Comparison of ENCODE assay signal across 8 cellular contexts in genomic region chr22:20128902-20129746, GRCh38. TPM values are rescaled to one million over a fixed set of nuclear protein-coding genes. Genes with fewer than 3 reads are reported as not detected.
DNase-seq lines count a peak whose midpoint lies in the region; ATAC-seq, FAIRE-seq and TF ChIP-seq lines count a peak whose summit lies in the region.

No MANE protein-coding gene starts in this region.

- FAIRE-seq in K562 (lab: Jason Lieb, UNC): peak; percentile 93
- FAIRE-seq in GM12892 (lab: Jason Lieb, UNC): no peak

- H3K9ac ChIP-seq in GM23248 (no peak overlapping the region), K562 (ENCODE audit: insufficient read depth in 1 of 2, low read depth in 2 of 2, low read length in 2 of 2) (peak overlapping the region in 1 of 2 experiments; percentile 29; a peak in 2 of 4 replicates)

- H3K9me2 ChIP-seq in GM23248 (ENCODE audit: insufficient read depth): no peaks in the 10 kb centered on the region

- no peak overlapping the region for H3K4me2 ChIP-seq in GM23248 (ENCODE audit: unreplicated experiment)
- no peak overlapping the region for H3K4me2 ChIP-seq in K562 (ENCODE audit: insufficient read depth, low read length)

- TF ChIP-seq POLR2A in K562 (conservative IDR thresholded peaks at IDR 0.05) (no peak; the same call in 1 of the 2 replicates), GM12892 (IDR thresholded peaks at IDR 0.05; ENCODE audit: low read depth, low read length) (no peak)

- H3K4me1 ChIP-seq in GM23248 (ENCODE audit: insufficient read depth) (peaks cover 11% of the 10 kb centered on the region; the same call in 1 of the 2 replicates), K562 (replicated peaks in 1 of 2; ENCODE audit: control insufficient read depth in 2 of 2, insufficient read depth in 2 of 2, low read length in 2 of 2) (peaks cover 11 to 76% of the 10 kb centered on the region in 2 experiments)

- TF ChIP-seq EP300 in K562 (IDR thresholded peaks at IDR 0.05; ENCODE audit: low read length): peak; percentile 40; the same call in 1 of the 2 replicates

- ATAC-seq in K562 (peak; percentile 71), HG03175 (IDR thresholded peaks at IDR 0.05; ENCODE audit: unreplicated experiment) (no peak), HG03342 (IDR thresholded peaks at IDR 0.05; ENCODE audit: unreplicated experiment) (no peak)

- peak; percentile 98 to 100 for TF ChIP-seq RAD21 in K562 (CRISPR knock-in tag; conservative IDR thresholded peaks at IDR 0.05 in 1 of 2, IDR thresholded peaks at IDR 0.05 in 1 of 2)

- H2AFZ ChIP-seq in GM23248 (no peak overlapping the region), K562 (ENCODE audit: low read depth, low read length) (no peak overlapping the region)

- no peaks in the 10 kb centered on the region for H4K20me1 ChIP-seq in GM23248 (ENCODE audit: insufficient read depth)
- peaks cover 73% of the 10 kb centered on the region for H4K20me1 ChIP-seq in K562 (replicated peaks; ENCODE audit: control insufficient read depth, insufficient read depth, low read length)

- peaks cover 28% of the 10 kb centered on the region; the same call in 1 of the 2 replicates for H3F3A ChIP-seq in GM23248 (ENCODE audit: insufficient read depth)

- H3K9me3 ChIP-seq in GM23248 (ENCODE audit: low read depth): no peaks in the 10 kb centered on the region
- H3K9me3 ChIP-seq in K562 (replicated peaks; ENCODE audit: control insufficient read depth, insufficient read depth, low read depth, low read length): no peaks in the 10 kb centered on the region

- H3K36me3 ChIP-seq in GM23248 (ENCODE audit: low read depth) (0 out of 2 replicates have a peak, but pooled peaks cover 6% of the 10 kb centered on the region), K562 (ENCODE audit: control insufficient read depth, insufficient read depth, low read length) (peaks cover 42% of the 10 kb centered on the region; the same call in 2 of the 3 replicates)

- H3K4me3 ChIP-seq in GM23248: no peak overlapping the region
- no peak overlapping the region for H3K4me3 ChIP-seq in K562

- H3K27me3 ChIP-seq in GM23248 (replicated peaks; ENCODE audit: insufficient read depth) (no peaks in the 10 kb centered on the region), K562 (ENCODE audit: control insufficient read depth in 2 of 2, insufficient read depth in 2 of 2, low read length in 2 of 2) (no peaks in the 10 kb centered on the region)

- peak; percentile 97 to 100 (median 99) for TF ChIP-seq CTCF in K562 (IDR thresholded peaks at IDR 0.05 in 2 of 3, conservative IDR thresholded peaks at IDR 0.05 in 1 of 3; ENCODE audit: insufficient read depth in 2 of 3, low read depth in 1 of 3, low read length in 3 of 3)

- peaks cover 4% of the 10 kb centered on the region for H3K9me1 ChIP-seq in K562 (ENCODE audit: control insufficient read depth, insufficient read depth, low read length)

- POLR2A ChIA-PET in K562 (lab: Yijun Ruan, JAX): interaction anchor here (0.5 to 8.3 kb wide), 32 partner anchors 8 to 916 kb away, joined by 3 to 212 read pairs (median 4); partner anchors contain the start of genes GP1BB, RANBP1, TANGO2 and TRMT2A

- intact Hi-C loops in K562 (cut with micrococcal nuclease): loop anchor here (1.0 kb wide), 3 partner anchors 11 to 399 kb away; no protein-coding TSS in a partner anchor

- WGBS in GM23248 (ENCODE audit: low coverage in 1 of 2, low lambda C conversion rate in 2 of 2, missing lambda C conversion rate in 2 of 2), 2 experiments: 37 to 44% methylated on average over 18 of the region's 18 CpGs
- WGBS in K562 (ENCODE audit: insufficient coverage, low coverage, missing lambda C conversion rate): 13% methylated on average over 18 of the region's 18 CpGs

- no peak overlapping the region for H3K27ac ChIP-seq in GM23248
- no peak overlapping the region for H3K27ac ChIP-seq in K562 (ENCODE audit: extremely low read depth, low read depth, low read length)

- H3K79me2 ChIP-seq in GM23248 (ENCODE audit: insufficient read depth) (peaks cover 27% of the 10 kb centered on the region), K562 (ENCODE audit: control insufficient read depth, insufficient read depth, low read length) (peaks cover 25% of the 10 kb centered on the region)

- DNase-seq in AG08396 (ENCODE audit: low spot score) (peak; percentile 62), GM23248 (peak; percentile 62), T follicular helper cell (ENCODE audit: low read depth) (peak; percentile 52), K562 (ENCODE audit: extremely low read depth in 1 of 4, low spot score in 3 of 4) (peak; percentile 86 to 94 (median 91)), myocyte (ENCODE audit: low read depth) (peak; percentile 59), GM12892 (ENCODE audit: insufficient read length) (no peak)

- BruUV-seq in K562 (replicated peaks; lab: Mats Ljungman, UMichigan): no TSS peak

- in situ Hi-C loops in GM23248 (cut with MboI) (no loop called here), K562 (cut with MboI) (loop anchor here (5.0 kb wide), 1 partner anchor 157 kb away; no protein-coding TSS in a partner anchor)

- CTCF ChIA-PET in K562 (lab: Yijun Ruan, JAX; ENCODE audit: low intra/inter-chr PET ratio): interaction anchor here (0.6 to 5.8 kb wide), 10 partner anchors 9 to 398 kb away, joined by 3 to 80 read pairs (median 3); no protein-coding TSS in a partner anchor

RNA-seq across cellular contexts. Expression of gene ZDHHC8, which starts 2.5 kb away (rescaled TPM):
- total RNA-seq in GM23248 (2014; rRNA removed; shearing (Covaris generic)): 18.7 and 22.8 TPM in 2 replicates
- 13.0 and 16.1 TPM in 2 replicates for polyA plus RNA-seq in GM23248 (2016; fragmentation: Nextera tagmentation; extraction: Ambion mirVana)
- total RNA-seq in K562 (2011; cell fraction: chromatin; rRNA removed; ENCODE audit: low replicate concordance): 77.3 and 229 TPM in 2 replicates
- total RNA-seq in K562 (2011; cell fraction: nucleolus; rRNA removed): 110 and 113 TPM in 2 replicates
- 89.5 and 103 TPM in 2 replicates for total RNA-seq in K562 (2011; cell fraction: nucleoplasm; rRNA removed)
- total RNA-seq in K562 (2014; rRNA removed): 16.4 and 27.9 TPM in 2 replicates
- 4.5 and 7.5 TPM in 2 replicates for total RNA-seq in K562 (2014; rRNA removed; fragmentation: Illumina TruSeq; extraction: Trizol)
- 9.8 and 11.3 TPM in 2 replicates for total RNA-seq in K562 (2015; rRNA removed; fragmentation: Illumina TruSeq; extraction: Trizol)
- total RNA-seq in K562 (2021): 99.5 and 109 TPM in 2 replicates
- polyA plus RNA-seq in K562 (2011; rRNA removed): 21.3 and 39.4 TPM in 2 replicates
- polyA plus RNA-seq in K562 (2011; cell fraction: cytosol; rRNA removed): 30.5 and 34.1 TPM in 2 replicates
- polyA plus RNA-seq in K562 (2011; cell fraction: nucleus; rRNA removed): 388 and 500 TPM in 2 replicates
- polyA plus RNA-seq in K562 (2012): 47.3 and 69.3 TPM in 2 replicates
- 34.6 and 58.2 TPM in 2 replicates for polyA plus RNA-seq in K562 (2014; fragmentation: Illumina TruSeq; extraction: Trizol)
- polyA plus RNA-seq in K562 (2014; fragmentation: Nextera tagmentation; extraction: Ambion mirVana): under 1 TPM; 0.04 to 0.15 TPM
- 74.5 and 108 TPM in 2 replicates for polyA plus RNA-seq in K562 (2014; rRNA removed)
- 5.1 and 6.4 TPM in 2 replicates for polyA minus RNA-seq in K562 (2011; rRNA and poly(A)+ RNA removed)
- polyA minus RNA-seq in K562 (2011; cell fraction: cytosol; rRNA and poly(A)+ RNA removed): 26.3 and 42.5 TPM in 2 replicates
- 38.9 and 55.3 TPM in 2 replicates for polyA minus RNA-seq in K562 (2011; cell fraction: nucleus; rRNA and poly(A)+ RNA removed)
- total RNA-seq in myocyte: 13.7 and 15.6 TPM in 2 replicates
- 58.0 TPM for polyA plus RNA-seq in myocyte (2012)
- polyA plus RNA-seq in GM12892 (2012; ENCODE audit: missing spikeins): 9.0 TPM

RNA-seq across cellular contexts. Expression of gene TRMT2A, which starts 12.1 kb away (rescaled TPM):
- 72.0 and 79.0 TPM in 2 replicates for total RNA-seq in GM23248 (2014; rRNA removed; shearing (Covaris generic))
- polyA plus RNA-seq in GM23248 (2016; fragmentation: Nextera tagmentation; extraction: Ambion mirVana) (38.1 and 42.2 TPM in 2 replicates), K562 (2011; rRNA removed) (102 and 189 TPM in 2 replicates), K562 (2014; fragmentation: Illumina TruSeq; extraction: Trizol) (140 and 177 TPM in 2 replicates), K562 (2014; fragmentation: Nextera tagmentation; extraction: Ambion mirVana) (1 to 10 TPM; 1.6 to 6.6 TPM), K562 (2014; rRNA removed) (258 and 265 TPM in 2 replicates)
- total RNA-seq in K562 (2011; cell fraction: chromatin; rRNA removed; ENCODE audit: low replicate concordance): 249 and 785 TPM in 2 replicates
- total RNA-seq in K562 (2011; cell fraction: nucleolus; rRNA removed): 623 and 778 TPM in 2 replicates
- total RNA-seq in K562 (2011; cell fraction: nucleoplasm; rRNA removed): 344 and 378 TPM in 2 replicates
- total RNA-seq in K562 (2014; rRNA removed) (203 and 254 TPM in 2 replicates), K562 (2014; rRNA removed; fragmentation: Illumina TruSeq; extraction: Trizol) (31.5 and 47.4 TPM in 2 replicates), K562 (2015; rRNA removed; fragmentation: Illumina TruSeq; extraction: Trizol) (151 and 170 TPM in 2 replicates), K562 (2021) (222 and 242 TPM in 2 replicates), myocyte (62.7 and 79.7 TPM in 2 replicates)
- 155 and 253 TPM in 2 replicates for polyA plus RNA-seq in K562 (2011; cell fraction: cytosol; rRNA removed)
- polyA plus RNA-seq in K562 (2011; cell fraction: nucleus; rRNA removed): 1,476 and 1,701 TPM in 2 replicates
- polyA plus RNA-seq in K562 (2012): 173 and 189 TPM in 2 replicates
- polyA minus RNA-seq in K562 (2011; rRNA and poly(A)+ RNA removed): 57.9 and 72.9 TPM in 2 replicates
- polyA minus RNA-seq in K562 (2011; cell fraction: cytosol; rRNA and poly(A)+ RNA removed): 87.3 and 128 TPM in 2 replicates
- 286 and 369 TPM in 2 replicates for polyA minus RNA-seq in K562 (2011; cell fraction: nucleus; rRNA and poly(A)+ RNA removed)
- polyA plus RNA-seq in myocyte (2012): 55.5 TPM
- 33.0 TPM for polyA plus RNA-seq in GM12892 (2012; ENCODE audit: missing spikeins)

RNA-seq across cellular contexts. Expression of gene RANBP1, which starts 13.2 kb away (rescaled TPM):
- 195 and 233 TPM in 2 replicates for total RNA-seq in GM23248 (2014; rRNA removed; shearing (Covaris generic))
- polyA plus RNA-seq in GM23248 (2016; fragmentation: Nextera tagmentation; extraction: Ambion mirVana): 252 and 253 TPM in 2 replicates
- total RNA-seq in K562 (2011; cell fraction: chromatin; rRNA removed; ENCODE audit: low replicate concordance): 525 and 801 TPM in 2 replicates
- 523 and 591 TPM in 2 replicates for total RNA-seq in K562 (2011; cell fraction: nucleolus; rRNA removed)
- total RNA-seq in K562 (2011; cell fraction: nucleoplasm; rRNA removed): 545 and 554 TPM in 2 replicates
- 2,045 and 2,260 TPM in 2 replicates for total RNA-seq in K562 (2014; rRNA removed)
- total RNA-seq in K562 (2014; rRNA removed; fragmentation: Illumina TruSeq; extraction: Trizol): 1,191 and 1,409 TPM in 2 replicates
- 1,591 and 1,659 TPM in 2 replicates for total RNA-seq in K562 (2015; rRNA removed; fragmentation: Illumina TruSeq; extraction: Trizol)
- total RNA-seq in K562 (2021): 1,289 and 1,311 TPM in 2 replicates
- polyA plus RNA-seq in K562 (2011; rRNA removed): 1,082 and 1,351 TPM in 2 replicates
- polyA plus RNA-seq in K562 (2011; cell fraction: cytosol; rRNA removed): 950 and 1,655 TPM in 2 replicates
- 1,008 and 1,512 TPM in 2 replicates for polyA plus RNA-seq in K562 (2011; cell fraction: nucleus; rRNA removed)
- 795 and 1,074 TPM in 2 replicates for polyA plus RNA-seq in K562 (2012)
- polyA plus RNA-seq in K562 (2014; fragmentation: Illumina TruSeq; extraction: Trizol): 1,518 and 1,621 TPM in 2 replicates
- polyA plus RNA-seq in K562 (2014; fragmentation: Nextera tagmentation; extraction: Ambion mirVana): 100 to 1,000 TPM; 162 to 207 TPM
- 2,237 and 2,891 TPM in 2 replicates for polyA plus RNA-seq in K562 (2014; rRNA removed)
- polyA minus RNA-seq in K562 (2011; rRNA and poly(A)+ RNA removed): 896 and 959 TPM in 2 replicates
- polyA minus RNA-seq in K562 (2011; cell fraction: cytosol; rRNA and poly(A)+ RNA removed): 618 and 835 TPM in 2 replicates
- polyA minus RNA-seq in K562 (2011; cell fraction: nucleus; rRNA and poly(A)+ RNA removed): 183 and 414 TPM in 2 replicates
- total RNA-seq in myocyte: 214 and 239 TPM in 2 replicates
- polyA plus RNA-seq in myocyte (2012): 96.5 TPM
- polyA plus RNA-seq in GM12892 (2012; ENCODE audit: missing spikeins): 257 TPM

RNA-seq across cellular contexts. Expression of gene CCDC188, which starts 21.7 kb away (rescaled TPM):
- 0.76 and 1.8 TPM in 2 replicates for total RNA-seq in GM23248 (2014; rRNA removed; shearing (Covaris generic))
- 1.2 TPM in 2 replicates for polyA plus RNA-seq in GM23248 (2016; fragmentation: Nextera tagmentation; extraction: Ambion mirVana)
- not detected in 2 replicates for total RNA-seq in K562 (2011; cell fraction: chromatin; rRNA removed; ENCODE audit: low replicate concordance)
- total RNA-seq in K562 (2011; cell fraction: nucleolus; rRNA removed): not detected in 2 replicates
- total RNA-seq in K562 (2011; cell fraction: nucleoplasm; rRNA removed): not detected in 2 replicates
- total RNA-seq in K562 (2014; rRNA removed): not detected in 2 replicates
- not detected in 2 replicates for total RNA-seq in K562 (2014; rRNA removed; fragmentation: Illumina TruSeq; extraction: Trizol)
- total RNA-seq in K562 (2015; rRNA removed; fragmentation: Illumina TruSeq; extraction: Trizol): not detected in 2 replicates
- total RNA-seq in K562 (2021): not detected in 2 replicates
- polyA plus RNA-seq in K562 (2011; rRNA removed): not detected in 2 replicates
- polyA plus RNA-seq in K562 (2011; cell fraction: cytosol; rRNA removed): not detected in 2 replicates
- polyA plus RNA-seq in K562 (2011; cell fraction: nucleus; rRNA removed): not detected in 2 replicates
- polyA plus RNA-seq in K562 (2012): 0.26 TPM in 1 of 2 replicates, not detected in the other
- not detected in 2 replicates for polyA plus RNA-seq in K562 (2014; fragmentation: Illumina TruSeq; extraction: Trizol)
- not detected for polyA plus RNA-seq in K562 (2014; fragmentation: Nextera tagmentation; extraction: Ambion mirVana)
- polyA plus RNA-seq in K562 (2014; rRNA removed): not detected in 2 replicates
- polyA minus RNA-seq in K562 (2011; rRNA and poly(A)+ RNA removed): not detected in 2 replicates
- polyA minus RNA-seq in K562 (2011; cell fraction: cytosol; rRNA and poly(A)+ RNA removed): not detected in 2 replicates
- polyA minus RNA-seq in K562 (2011; cell fraction: nucleus; rRNA and poly(A)+ RNA removed): not detected in 2 replicates
- 0.40 and 2.2 TPM in 2 replicates for total RNA-seq in myocyte
- polyA plus RNA-seq in myocyte (2012): 0.62 TPM
- polyA plus RNA-seq in GM12892 (2012; ENCODE audit: missing spikeins): not detected

RNA-seq across cellular contexts. Expression of gene DGCR8, which starts 49.1 kb away (rescaled TPM):
- total RNA-seq in GM23248 (2014; rRNA removed; shearing (Covaris generic)): 24.9 and 28.7 TPM in 2 replicates
- polyA plus RNA-seq in GM23248 (2016; fragmentation: Nextera tagmentation; extraction: Ambion mirVana) (14.0 and 14.2 TPM in 2 replicates), K562 (2011; rRNA removed) (81.8 and 155 TPM in 2 replicates), K562 (2014; fragmentation: Illumina TruSeq; extraction: Trizol) (70.4 and 75.0 TPM in 2 replicates), K562 (2014; fragmentation: Nextera tagmentation; extraction: Ambion mirVana) (1 to 10 TPM; 5.9 to 7.7 TPM), K562 (2014; rRNA removed) (135 and 144 TPM in 2 replicates)
- 638 and 1,105 TPM in 2 replicates for total RNA-seq in K562 (2011; cell fraction: chromatin; rRNA removed; ENCODE audit: low replicate concordance)
- total RNA-seq in K562 (2011; cell fraction: nucleolus; rRNA removed): 550 and 577 TPM in 2 replicates
- total RNA-seq in K562 (2011; cell fraction: nucleoplasm; rRNA removed): 502 and 511 TPM in 2 replicates
- total RNA-seq in K562 (2014; rRNA removed) (107 and 108 TPM in 2 replicates), K562 (2014; rRNA removed; fragmentation: Illumina TruSeq; extraction: Trizol) (43.7 and 49.4 TPM in 2 replicates), K562 (2015; rRNA removed; fragmentation: Illumina TruSeq; extraction: Trizol) (80.1 and 81.2 TPM in 2 replicates), K562 (2021) (116 and 119 TPM in 2 replicates), myocyte (21.1 and 22.4 TPM in 2 replicates)
- polyA plus RNA-seq in K562 (2011; cell fraction: cytosol; rRNA removed): 51.2 and 92.7 TPM in 2 replicates
- 1,167 and 1,418 TPM in 2 replicates for polyA plus RNA-seq in K562 (2011; cell fraction: nucleus; rRNA removed)
- polyA plus RNA-seq in K562 (2012): 76.7 and 85.3 TPM in 2 replicates
- polyA minus RNA-seq in K562 (2011; rRNA and poly(A)+ RNA removed): 62.1 and 82.0 TPM in 2 replicates
- polyA minus RNA-seq in K562 (2011; cell fraction: cytosol; rRNA and poly(A)+ RNA removed): 35.2 and 46.4 TPM in 2 replicates
- polyA minus RNA-seq in K562 (2011; cell fraction: nucleus; rRNA and poly(A)+ RNA removed): 210 and 349 TPM in 2 replicates
- 26.6 TPM for polyA plus RNA-seq in myocyte (2012)
- polyA plus RNA-seq in GM12892 (2012; ENCODE audit: missing spikeins): 19.9 TPM
